Comparison of ENCODE assay signal across 1 cellular context in genomic region chr16:88618182-88618955, GRCh38.
TF ChIP-seq lines count a peak whose summit lies in the region.

No MANE protein-coding gene starts in this region.

TF ChIP-seq in HepG2, 621 proteins besides CTCF, POLR2A, EP300 and RAD21 (continued from another document and continues in another):
- TF ChIP-seq REST (IDR thresholded peaks at IDR 0.05; ENCODE audit: borderline replicate concordance in 1 of 2, low read depth in 1 of 2, low read length in 2 of 2) (0 out of 4 replicates have a peak, but pooled peaks of 1 of the 2 experiments have one; percentile 20), CBFB (CRISPR knock-in tag; IDR thresholded peaks at IDR 0.05) (peak; percentile 72), CREM (IDR thresholded peaks at IDR 0.05) (peak; percentile 25; the same call in 1 of the 2 replicates), CREM (CRISPR knock-in tag; IDR thresholded peaks at IDR 0.05) (no peak), ZNF574 (CRISPR knock-in tag; IDR thresholded peaks at IDR 0.05) (peak; percentile 76), EZH2 (conservative IDR thresholded peaks at IDR 0.05; ENCODE audit: low read depth, low read length) (no peak), ZNF629 (CRISPR knock-in tag; conservative IDR thresholded peaks at IDR 0.05) (peak; percentile 49; the same call in 1 of the 2 replicates), PPARG (CRISPR knock-in tag; conservative IDR thresholded peaks at IDR 0.05) (no peak; the same call in 1 of the 2 replicates), TCF7L2 (IDR thresholded peaks at IDR 0.05; ENCODE audit: low read depth, low read length) (no peak), ZNF691 (CRISPR knock-in tag; IDR thresholded peaks at IDR 0.05; ENCODE audit: borderline replicate concordance, low read depth) (peak; percentile 48; the same call in 1 of the 2 replicates), ISX (CRISPR knock-in tag; conservative IDR thresholded peaks at IDR 0.05) (no peak), BORCS8-MEF2B (CRISPR knock-in tag; IDR thresholded peaks at IDR 0.05) (peak; percentile 88), ELF3 (CRISPR knock-in tag; IDR thresholded peaks at IDR 0.05) (peak; percentile 84), ZNF143 (CRISPR knock-in tag; IDR thresholded peaks at IDR 0.05) (peak; percentile 38; the same call in 1 of the 2 replicates), MAX (IDR thresholded peaks at IDR 0.05) (peak; percentile 94), THYN1 (CRISPR knock-in tag; IDR thresholded peaks at IDR 0.05; ENCODE audit: borderline replicate concordance, low read depth) (no peak), SKIL (CRISPR knock-in tag; IDR thresholded peaks at IDR 0.05; ENCODE audit: borderline replicate concordance) (peak; percentile 55), ZNF558 (CRISPR knock-in tag; IDR thresholded peaks at IDR 0.05; ENCODE audit: borderline replicate concordance) (no peak), RXRB (CRISPR knock-in tag; IDR thresholded peaks at IDR 0.05; ENCODE audit: borderline replicate concordance) (peak; percentile 75; the same call in 1 of the 2 replicates), ZNF788 (CRISPR knock-in tag; IDR thresholded peaks at IDR 0.05; ENCODE audit: borderline replicate concordance) (peak; percentile 72; the same call in 1 of the 2 replicates), ZNF337 (CRISPR knock-in tag; IDR thresholded peaks at IDR 0.05; ENCODE audit: borderline replicate concordance, low read depth) (no peak), NR2F1 (CRISPR knock-in tag; IDR thresholded peaks at IDR 0.05) (peak; percentile 85 to 95; a peak in 3 of 4 replicates), RELA (CRISPR knock-in tag; IDR thresholded peaks at IDR 0.05) (no peak), MAZ (IDR thresholded peaks at IDR 0.05; ENCODE audit: borderline replicate concordance, low read depth, low read length) (peak; percentile 69; the same call in 1 of the 2 replicates), MAZ (CRISPR knock-in tag; IDR thresholded peaks at IDR 0.05; ENCODE audit: low read depth) (0 out of 2 replicates have a peak, but pooled peaks have one; percentile 55), ZNF598 (CRISPR knock-in tag; IDR thresholded peaks at IDR 0.05; ENCODE audit: borderline replicate concordance) (no peak), UBTF (CRISPR knock-in tag; IDR thresholded peaks at IDR 0.05) (peak; percentile 53; the same call in 1 of the 2 replicates), ZBTB7B (CRISPR knock-in tag; IDR thresholded peaks at IDR 0.05) (peak; percentile 80), ZGPAT (CRISPR knock-in tag; IDR thresholded peaks at IDR 0.05) (peak; percentile 64; the same call in 1 of the 2 replicates), E2F5 (CRISPR knock-in tag; conservative IDR thresholded peaks at IDR 0.05) (no peak), ZNF33B (CRISPR knock-in tag; IDR thresholded peaks at IDR 0.05) (0 out of 2 replicates have a peak, but pooled peaks have one; percentile 36), ZNF432 (CRISPR knock-in tag; IDR thresholded peaks at IDR 0.05; ENCODE audit: borderline replicate concordance) (no peak), CEBPG (CRISPR knock-in tag; IDR thresholded peaks at IDR 0.05) (no peak), RBM39 (IDR thresholded peaks at IDR 0.05; ENCODE audit: low read depth, low read length, poor library complexity, severe bottlenecking) (no peak), HIC2 (CRISPR knock-in tag; IDR thresholded peaks at IDR 0.05; ENCODE audit: low read depth) (peak; percentile 100), ZNF468 (CRISPR knock-in tag; IDR thresholded peaks at IDR 0.05) (0 out of 2 replicates have a peak, but pooled peaks have one; percentile 75), ZNF768 (CRISPR knock-in tag; IDR thresholded peaks at IDR 0.05) (peak; percentile 6; the same call in 1 of the 2 replicates), ZNF746 (CRISPR knock-in tag; IDR thresholded peaks at IDR 0.05) (0 out of 2 replicates have a peak, but pooled peaks have one; percentile 56), NCOR1 (IDR thresholded peaks at IDR 0.05; ENCODE audit: borderline replicate concordance, low read length) (peak; percentile 72; the same call in 1 of the 2 replicates), ZNF704 (CRISPR knock-in tag; IDR thresholded peaks at IDR 0.05; ENCODE audit: borderline replicate concordance) (0 out of 2 replicates have a peak, but pooled peaks have one; percentile 50), XRCC5 (optimal IDR thresholded peaks at IDR 0.05; ENCODE audit: low read length) (peak; percentile 60)
